In genomic region chr10:102396251-102396650, GRCh38 we compare ENCODE assay signal across 1 cellular context.
TF ChIP-seq lines count a peak whose summit lies in the region.

No MANE protein-coding gene starts in this region.

TF ChIP-seq in GM12878, 131 proteins besides CTCF, POLR2A, EP300 and RAD21:
- no peak for TF ChIP-seq ZNF384 (IDR thresholded peaks at IDR 0.05; ENCODE audit: borderline replicate concordance, low read depth, low read length)
- TF ChIP-seq HSF1 (IDR thresholded peaks at IDR 0.05; ENCODE audit: low read depth, low read length): no peak
- no peak for TF ChIP-seq ZBTB11 (CRISPR knock-in tag; IDR thresholded peaks at IDR 0.05)
- no peak for TF ChIP-seq RAD51 (IDR thresholded peaks at IDR 0.05)
- TF ChIP-seq SP1 (IDR thresholded peaks at IDR 0.05; ENCODE audit: low read depth, low read length): no peak
- no peak for TF ChIP-seq SMAD1 (IDR thresholded peaks at IDR 0.05; ENCODE audit: low read depth, partially characterized antibody)
- no peak for TF ChIP-seq CREB1 (IDR thresholded peaks at IDR 0.05; ENCODE audit: low read depth)
- no peak for TF ChIP-seq MEF2A (IDR thresholded peaks at IDR 0.05; ENCODE audit: insufficient read depth, low read depth, low read length)
- TF ChIP-seq MTA3 (IDR thresholded peaks at IDR 0.05; ENCODE audit: borderline replicate concordance, low read length): no peak
- no peak for TF ChIP-seq E4F1 (IDR thresholded peaks at IDR 0.05; ENCODE audit: borderline replicate concordance, partially characterized antibody)
- TF ChIP-seq SMAD5 (IDR thresholded peaks at IDR 0.05; ENCODE audit: low read depth): peak; percentile 62; the same call in 1 of the 2 replicates
- no peak for TF ChIP-seq SMC3 (IDR thresholded peaks at IDR 0.05; ENCODE audit: borderline replicate concordance, low read length)
- peak; percentile 29; the same call in 1 of the 2 replicates for TF ChIP-seq YY1 (IDR thresholded peaks at IDR 0.05; ENCODE audit: low read depth, low read length)
- no peak for TF ChIP-seq SMARCA5 (IDR thresholded peaks at IDR 0.05)
- TF ChIP-seq POU2F2 (IDR thresholded peaks at IDR 0.05; ENCODE audit: borderline replicate concordance, low read depth, low read length): no peak
- no peak for TF ChIP-seq PKNOX1 (IDR thresholded peaks at IDR 0.05)
- peak in 1 of 2 experiments; percentile 30; a peak in 1 of 4 replicates for TF ChIP-seq BHLHE40 (IDR thresholded peaks at IDR 0.05; ENCODE audit: borderline replicate concordance in 1 of 2, low read depth in 2 of 2, low read length in 1 of 2)
- TF ChIP-seq CBFB (IDR thresholded peaks at IDR 0.05; ENCODE audit: low read depth): no peak
- TF ChIP-seq ZBTB40 (IDR thresholded peaks at IDR 0.05; ENCODE audit: borderline replicate concordance): no peak
- TF ChIP-seq NFXL1 (IDR thresholded peaks at IDR 0.05; ENCODE audit: borderline replicate concordance): no peak
- TF ChIP-seq HDAC6 (IDR thresholded peaks at IDR 0.05; ENCODE audit: unreplicated experiment): no peak
- peak; percentile 41; the same call in 1 of the 2 replicates for TF ChIP-seq POLR2AphosphoS5 (IDR thresholded peaks at IDR 0.05; ENCODE audit: low read length)
- no peak for TF ChIP-seq HDAC2 (IDR thresholded peaks at IDR 0.05)
- TF ChIP-seq RELA (IDR thresholded peaks at IDR 0.05; ENCODE audit: borderline replicate concordance, partially characterized antibody): no peak
- TF ChIP-seq EGR1 (IDR thresholded peaks at IDR 0.05; ENCODE audit: borderline replicate concordance in 1 of 2, low read depth in 2 of 2, low read length in 2 of 2): peak in 1 of 2 experiments; percentile 50; a peak in 1 of 3 replicates
- TF ChIP-seq NR2F1 (conservative IDR thresholded peaks at IDR 0.05): peak; percentile 45; the same call in 1 of the 2 replicates
- no peak for TF ChIP-seq CEBPB (IDR thresholded peaks at IDR 0.05; ENCODE audit: borderline replicate concordance in 1 of 2, low read depth in 2 of 2, low read length in 2 of 2)
- TF ChIP-seq NR2C1 (IDR thresholded peaks at IDR 0.05): no peak
- TF ChIP-seq RFX5 (IDR thresholded peaks at IDR 0.05; ENCODE audit: low read depth, low read length): no peak
- TF ChIP-seq SKIL (IDR thresholded peaks at IDR 0.05; ENCODE audit: low read depth, poor library complexity, severe bottlenecking): no peak
- TF ChIP-seq BRCA1 (IDR thresholded peaks at IDR 0.05; ENCODE audit: low read depth, low read length): no peak
- no peak for TF ChIP-seq DPF2 (IDR thresholded peaks at IDR 0.05)
- 0 out of 2 replicates have a peak, but pooled peaks have one; percentile 46 for TF ChIP-seq ZBED1 (IDR thresholded peaks at IDR 0.05; ENCODE audit: borderline replicate concordance)
- no peak for TF ChIP-seq BCL3 (IDR thresholded peaks at IDR 0.05; ENCODE audit: borderline replicate concordance, insufficient read depth, low read depth, low read length, poor library complexity, severe bottlenecking)
- no peak for TF ChIP-seq KLF5 (IDR thresholded peaks at IDR 0.05; ENCODE audit: partially characterized antibody)
TF ChIP-seq in GM12878: peak in this region for 7.
